ENCODE assay signal across 12 cellular contexts in the genomic region with DNA sequence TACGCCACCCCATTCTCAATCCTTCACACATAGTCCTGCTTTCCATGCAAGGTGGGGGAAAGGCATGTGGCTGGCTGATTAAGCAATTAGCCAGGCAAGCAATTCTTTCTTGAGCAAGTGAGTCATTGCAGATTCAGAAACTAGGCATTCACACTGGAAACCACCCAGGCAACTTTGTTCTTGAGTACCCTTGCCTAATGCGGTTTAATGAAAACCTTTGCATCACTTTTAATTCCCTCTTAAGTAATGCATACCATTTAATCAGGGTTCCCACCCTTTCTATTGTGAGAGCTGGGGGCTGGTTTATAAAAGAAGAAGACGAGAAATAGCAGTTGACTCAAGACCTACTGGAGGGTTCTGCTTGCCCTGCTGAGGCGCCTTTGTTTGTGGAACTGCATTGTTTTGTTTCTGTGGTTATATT. TPM values are rescaled to one million over a fixed set of nuclear protein-coding genes. Genes with fewer than 3 reads are reported as not detected.
DNase-seq lines count a peak whose midpoint lies in the region; ATAC-seq and TF ChIP-seq lines count a peak whose summit lies in the region.
"Had no signal": no experiment of that assay in that cellular context is flagged by ENCODE, and none has a peak within 500 bp of the region (broad histone marks: within the 10 kb centered on the region; RNA-seq: fewer than 3 reads in every experiment).

No MANE protein-coding gene starts in this region.

- no peaks in the 10 kb centered on the region for H3K27me3 ChIP-seq in endodermal cell (ENCODE audit: control insufficient read depth, insufficient read depth, low read length, poor library complexity, severe bottlenecking)
- no peaks in the 10 kb centered on the region for H3K27me3 ChIP-seq in neural progenitor cell
- no peaks in the 10 kb centered on the region for H3K27me3 ChIP-seq in spleen (replicated peaks in 1 of 7)

- H3K4me1 ChIP-seq in endodermal cell (ENCODE audit: control insufficient read depth, insufficient read depth, low read length) (no peaks in the 10 kb centered on the region), neural progenitor cell (peaks cover 35% of the 10 kb centered on the region), spleen (no peaks in the 10 kb centered on the region)

- H3K4me3 Mint-ChIP-seq in endodermal cell (no peak overlapping the region), neural progenitor cell (peak overlapping the region; percentile 38)
- H3K4me3 Mint-ChIP-seq: activated naive CD8-positive, alpha-beta T cell; naive thymus-derived CD8-positive, alpha-beta T cell had no signal

- H3K9me3 ChIP-seq in endodermal cell (ENCODE audit: control insufficient read depth, low read length) (no peaks in the 10 kb centered on the region), neural progenitor cell (ENCODE audit: low read depth) (no peaks in the 10 kb centered on the region), spleen (no peaks in the 10 kb centered on the region)

- H3F3A ChIP-seq in neural progenitor cell (ENCODE audit: low read depth) = peaks cover 15% of the 10 kb centered on the region

- DNase-seq in GM04504 (ENCODE audit: low read depth) (peak; percentile 69), NOMO-1 treated with DMSO at 0.1 percent for 48 hours (lab: John Stamatoyannopoulos, UW; ENCODE audit: unreplicated experiment) (peak; percentile 85), endodermal cell (peak; percentile 53), neural progenitor cell (ENCODE audit: low spot score) (peak; percentile 87), inferior parietal cortex (ENCODE audit: extremely low spot score) (no peak), NK-92 (lab: John Stamatoyannopoulos, UW; ENCODE audit: unreplicated experiment) (no peak), spleen (no peak)
- DNase-seq: glutamatergic neuron; naive thymus-derived CD8-positive, alpha-beta T cell; NCI-H345 had no signal

- H3K27ac Mint-ChIP-seq in endodermal cell (no peak overlapping the region), neural progenitor cell (peak overlapping the region; percentile 92)
- H3K27ac Mint-ChIP-seq: activated naive CD8-positive, alpha-beta T cell had no signal

- H3K36me3 ChIP-seq in endodermal cell (ENCODE audit: control insufficient read depth, insufficient read depth, low read length) (no peaks in the 10 kb centered on the region), neural progenitor cell (no peaks in the 10 kb centered on the region), spleen (no peaks in the 10 kb centered on the region)

- no peak for TF ChIP-seq CTCF in endodermal cell (conservative IDR thresholded peaks at IDR 0.05)
- no peak for TF ChIP-seq CTCF in neural progenitor cell (IDR thresholded peaks at IDR 0.05)
- TF ChIP-seq CTCF in spleen (IDR thresholded peaks at IDR 0.05 in 8 of 11, conservative IDR thresholded peaks at IDR 0.05 in 3 of 11) = no peak

- peak overlapping the region; percentile 58 for H3K4me2 ChIP-seq in neural progenitor cell

- H4K20me1 ChIP-seq in neural progenitor cell (ENCODE audit: low read depth) = no peaks in the 10 kb centered on the region

- H3K27me3 Mint-ChIP-seq in endodermal cell (ENCODE audit: insufficient read depth) (peaks cover 2% of the 10 kb centered on the region), neural progenitor cell (ENCODE audit: insufficient read depth, low read depth) (peaks cover 12% of the 10 kb centered on the region)

- peaks cover 2% of the 10 kb centered on the region for H3K4me1 Mint-ChIP-seq in endodermal cell
- peaks cover 41% of the 10 kb centered on the region for H3K4me1 Mint-ChIP-seq in neural progenitor cell
- H3K4me1 Mint-ChIP-seq: naive thymus-derived CD8-positive, alpha-beta T cell had no signal

- H3K36me3 Mint-ChIP-seq in endodermal cell (ENCODE audit: low read depth) = no peaks in the 10 kb centered on the region
- no peaks in the 10 kb centered on the region for H3K36me3 Mint-ChIP-seq in neural progenitor cell

- H3K9me3 Mint-ChIP-seq in endodermal cell (no peaks in the 10 kb centered on the region), neural progenitor cell (peaks cover 2% of the 10 kb centered on the region)

- peak overlapping the region; percentile 76 for H3K27ac ChIP-seq in endodermal cell (ENCODE audit: low read depth, low read length)
- peak overlapping the region; percentile 85 for H3K27ac ChIP-seq in neural progenitor cell
- H3K27ac ChIP-seq in spleen = no peak overlapping the region

- no peak overlapping the region for H3K9ac ChIP-seq in endodermal cell (ENCODE audit: extremely low read depth, low read length, poor library complexity, severe bottlenecking)
- H3K9ac ChIP-seq in neural progenitor cell = no peak overlapping the region

- no peak overlapping the region for H2AFZ ChIP-seq in neural progenitor cell (replicated peaks)

- intact Hi-C loops in spleen (cut with DNase I; ENCODE audit: low total_unique reads) = no loop called here

- ATAC-seq in HG03159 (IDR thresholded peaks at IDR 0.05; ENCODE audit: unreplicated experiment) = no peak
- ATAC-seq: naive thymus-derived CD8-positive, alpha-beta T cell had no signal

- WGBS in endodermal cell (ENCODE audit: insufficient coverage in 1 of 2, insufficient read length in 1 of 2), 2 experiments = 67 to 69% methylated on average over 2 to 4 of the region's 4 CpGs
- 52 to 65% (median 56%) methylated on average over 4 of the region's 4 CpGs for WGBS in spleen, 5 donors

- no peaks in the 10 kb centered on the region for H3K79me2 ChIP-seq in neural progenitor cell (ENCODE audit: low read depth)

- TF ChIP-seq POLR2A in spleen (IDR thresholded peaks at IDR 0.05) = no peak

- no peak overlapping the region for H3K4me3 ChIP-seq in endodermal cell (ENCODE audit: low read length)
- H3K4me3 ChIP-seq in neural progenitor cell = no peak overlapping the region
- no peak overlapping the region for H3K4me3 ChIP-seq in spleen

RNA-seq across cellular contexts. Expression of a gene that starts 49.0 kb away (rescaled TPM):
- total RNA-seq in endodermal cell (under 1 TPM; 0.07 to 0.31 TPM), neural progenitor cell (ENCODE audit: low replicate concordance) (1.8 and 3.9 TPM in 2 replicates), spleen (10 to 100 TPM; 14.6 to 19.2 (median 17.8) TPM)
- polyA plus RNA-seq in endodermal cell (2013, experiment 1 of 2) = 5.2 TPM
- polyA plus RNA-seq in endodermal cell (2013, experiment 2 of 2) = 3.5 TPM
- 1 to 10 TPM in 2 of 3 donors, under 1 TPM in 1; 0.86 to 2.0 (median 1.9) TPM for polyA plus RNA-seq in spleen

Comparison
In these comparisons a context has a peak if more than half of its experiments do, and no peak if none do; other contexts are left out.
1. DNase-seq: peak in GM04504 (single experiment), NOMO-1 treated with DMSO at 0.1 percent for 48 hours (single experiment), endodermal cell (single experiment) and neural progenitor cell (single experiment); none in inferior parietal cortex (single experiment), NK-92 (single experiment) and spleen (single experiment).
2. H3K27ac ChIP-seq: peak in endodermal cell (single experiment) and neural progenitor cell (single experiment); none in spleen (0 of 8).